Comparison of ENCODE assay signal across 8 cellular contexts in the genomic region with DNA sequence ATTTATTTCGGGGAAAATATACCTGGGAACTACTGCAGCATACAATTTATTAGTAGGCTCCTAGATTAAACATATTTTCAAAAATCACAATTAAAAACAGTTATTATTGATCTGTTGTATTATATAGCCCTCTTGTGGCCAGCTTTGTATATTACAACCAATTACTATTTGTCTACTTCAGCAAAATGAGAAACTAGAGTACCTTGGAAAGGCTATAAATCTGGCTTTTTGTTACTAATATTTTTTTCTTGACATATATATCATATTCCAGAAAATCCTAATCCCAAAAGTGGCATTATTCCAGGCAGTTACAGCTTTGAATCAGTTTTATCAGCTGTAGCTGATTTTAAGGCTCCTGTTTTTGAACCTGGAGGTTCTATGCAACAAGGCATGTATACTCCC.
DNase-seq lines count a peak whose midpoint lies in the region; ATAC-seq and TF ChIP-seq lines count a peak whose summit lies in the region.

No MANE protein-coding gene starts in this region.

- H3K4me3 Mint-ChIP-seq in CD4-positive, alpha-beta memory T cell = no peak overlapping the region
- H3K4me3 Mint-ChIP-seq in activated T-cell treated with anti-CD3 and anti-CD28 coated beads, Interleukin-2, amount 50 U/mL, for 4 hours = no peak overlapping the region

- ATAC-seq in activated T-cell treated with anti-CD3 and anti-CD28 coated beads, Interleukin-2, amount 50 U/mL, for 4 hours = no peak
- ATAC-seq in HG03280 (IDR thresholded peaks at IDR 0.05; ENCODE audit: unreplicated experiment) = no peak
- no peak for ATAC-seq in HG02588 (IDR thresholded peaks at IDR 0.05; ENCODE audit: unreplicated experiment)

- no TSS peak for BruUV-seq in OCI-LY7 (replicated peaks; lab: Mats Ljungman, UMichigan)

- H3K79me2 ChIP-seq in OCI-LY7 (ENCODE audit: insufficient read depth, low read depth, low read length) = no peaks in the 10 kb centered on the region

- H3K9me3 Mint-ChIP-seq in CD4-positive, alpha-beta memory T cell = no peaks in the 10 kb centered on the region
- H3K9me3 Mint-ChIP-seq in activated T-cell treated with anti-CD3 and anti-CD28 coated beads, Interleukin-2, amount 50 U/mL, for 4 hours = no peaks in the 10 kb centered on the region

- H3K4me1 Mint-ChIP-seq in CD4-positive, alpha-beta memory T cell = no peaks in the 10 kb centered on the region
- no peaks in the 10 kb centered on the region for H3K4me1 Mint-ChIP-seq in activated T-cell treated with anti-CD3 and anti-CD28 coated beads, Interleukin-2, amount 50 U/mL, for 4 hours (ENCODE audit: low read depth)

- POLR2A ChIA-PET in CD4-positive, alpha-beta memory T cell (lab: Charles Lee; ENCODE audit: partially characterized antibody) = no interaction called here
- POLR2A ChIA-PET in OCI-LY7 (lab: Charles Lee) = interaction anchor here (0.6 kb wide), 2 partner anchors 251 to 959 kb away, joined by 4 read pairs; no protein-coding TSS in a partner anchor

- peaks cover 2% of the 10 kb centered on the region for H3K36me3 ChIP-seq in CD4-positive, alpha-beta memory T cell (ENCODE audit: insufficient read depth, low read length)
- H3K36me3 ChIP-seq in OCI-LY7 (ENCODE audit: insufficient read depth, low read length) = no peaks in the 10 kb centered on the region

- H3K4me3 ChIP-seq in CD4-positive, alpha-beta memory T cell (ENCODE audit: low read length in 2 of 2) = no peak overlapping the region
- no peak overlapping the region for H3K4me3 ChIP-seq in OCI-LY7 (ENCODE audit: low read depth, low read length, poor library complexity, severe bottlenecking)

- no peaks in the 10 kb centered on the region for H3K9me3 ChIP-seq in CD4-positive, alpha-beta memory T cell (ENCODE audit: control insufficient read depth in 1 of 2, low read length in 2 of 2)
- H3K9me3 ChIP-seq in OCI-LY7 (ENCODE audit: low read length) = no peaks in the 10 kb centered on the region

- H3K27me3 Mint-ChIP-seq in CD4-positive, alpha-beta memory T cell = no peaks in the 10 kb centered on the region
- H3K27me3 Mint-ChIP-seq in activated T-cell treated with anti-CD3 and anti-CD28 coated beads, Interleukin-2, amount 50 U/mL, for 4 hours (ENCODE audit: low read depth) = no peaks in the 10 kb centered on the region

- no peaks in the 10 kb centered on the region for H3K9me2 ChIP-seq in OCI-LY7 (ENCODE audit: insufficient read depth, low read length)

- H2AFZ ChIP-seq in OCI-LY7 (ENCODE audit: low read length) = no peak overlapping the region

- DNase-seq in CD4-positive, alpha-beta memory T cell = peak in 4 of 5 donors; percentile 36 to 44 (median 40)
- DNase-seq in HT-29 (ENCODE audit: low spot score) (peak; percentile 71), OCI-LY7 (ENCODE audit: low spot score) (peak; percentile 64), erythroblast (lab: John Stamatoyannopoulos, UW) (peak; percentile 61 to 76), pons (ENCODE audit: low spot score) (peak; percentile 50)
- DNase-seq in activated T-cell treated with anti-CD3 and anti-CD28 coated beads, Interleukin-2, amount 50 U/mL, for 4 hours = no peak

- H3K27ac ChIP-seq in CD4-positive, alpha-beta memory T cell (ENCODE audit: low read depth, low read length) = no peak overlapping the region
- no peak overlapping the region for H3K27ac ChIP-seq in OCI-LY7 (ENCODE audit: low read depth, low read length, poor library complexity, severe bottlenecking)

- H3K4me1 ChIP-seq in CD4-positive, alpha-beta memory T cell (ENCODE audit: insufficient read depth, low read length) = no peaks in the 10 kb centered on the region
- no peaks in the 10 kb centered on the region for H3K4me1 ChIP-seq in OCI-LY7 (ENCODE audit: insufficient read depth, low read length, poor library complexity, severe bottlenecking)

- CTCF ChIA-PET in CD4-positive, alpha-beta memory T cell (lab: Charles Lee; ENCODE audit: partially characterized antibody) = interaction anchor here (0.6 to 2.4 kb wide), 13 partner anchors 10 to 402 kb away, joined by 3 to 7 read pairs (median 4); a partner anchor contains a TSS
- CTCF ChIA-PET in OCI-LY7 (lab: Charles Lee; ENCODE audit: unreplicated experiment) = interaction anchor here (0.7 kb wide), 1 partner anchor 104 kb away, joined by 3 read pairs; a partner anchor contains a TSS

- peak; percentile 95 for TF ChIP-seq CTCF in OCI-LY7 (conservative IDR thresholded peaks at IDR 0.05; ENCODE audit: low read length)

- H3K27ac Mint-ChIP-seq in CD4-positive, alpha-beta memory T cell = no peak overlapping the region

- no peak for TF ChIP-seq POLR2A in erythroblast (IDR thresholded peaks at IDR 0.05; ENCODE audit: low read length)

- no peak overlapping the region for H3K4me2 ChIP-seq in OCI-LY7 (ENCODE audit: low read length)

- intact Hi-C loops in CD4-positive, alpha-beta memory T cell (cut with micrococcal nuclease) = loop anchor here (1.0 to 5.0 kb wide), 3 partner anchors 104 to 966 kb away; a partner anchor contains a TSS
- intact Hi-C loops in OCI-LY7 (cut with micrococcal nuclease; ENCODE audit: unreplicated experiment) = loop anchor here (1.0 to 5.0 kb wide), 4 partner anchors 104 to 819 kb away; a partner anchor contains a TSS

- peaks cover 13 to 32% of the 10 kb centered on the region in 2 donors for H3K36me3 Mint-ChIP-seq in CD4-positive, alpha-beta memory T cell
- peaks cover 13% of the 10 kb centered on the region for H3K36me3 Mint-ChIP-seq in activated T-cell treated with anti-CD3 and anti-CD28 coated beads, Interleukin-2, amount 50 U/mL, for 4 hours (ENCODE audit: insufficient read depth)

- H4K20me1 ChIP-seq in OCI-LY7 (ENCODE audit: insufficient read depth, low read length) = no peaks in the 10 kb centered on the region

- H3K27me3 ChIP-seq in CD4-positive, alpha-beta memory T cell (ENCODE audit: insufficient read depth, low read length) = no peaks in the 10 kb centered on the region
